Comparison of ENCODE assay signal across 8 cellular contexts in the genomic region with DNA sequence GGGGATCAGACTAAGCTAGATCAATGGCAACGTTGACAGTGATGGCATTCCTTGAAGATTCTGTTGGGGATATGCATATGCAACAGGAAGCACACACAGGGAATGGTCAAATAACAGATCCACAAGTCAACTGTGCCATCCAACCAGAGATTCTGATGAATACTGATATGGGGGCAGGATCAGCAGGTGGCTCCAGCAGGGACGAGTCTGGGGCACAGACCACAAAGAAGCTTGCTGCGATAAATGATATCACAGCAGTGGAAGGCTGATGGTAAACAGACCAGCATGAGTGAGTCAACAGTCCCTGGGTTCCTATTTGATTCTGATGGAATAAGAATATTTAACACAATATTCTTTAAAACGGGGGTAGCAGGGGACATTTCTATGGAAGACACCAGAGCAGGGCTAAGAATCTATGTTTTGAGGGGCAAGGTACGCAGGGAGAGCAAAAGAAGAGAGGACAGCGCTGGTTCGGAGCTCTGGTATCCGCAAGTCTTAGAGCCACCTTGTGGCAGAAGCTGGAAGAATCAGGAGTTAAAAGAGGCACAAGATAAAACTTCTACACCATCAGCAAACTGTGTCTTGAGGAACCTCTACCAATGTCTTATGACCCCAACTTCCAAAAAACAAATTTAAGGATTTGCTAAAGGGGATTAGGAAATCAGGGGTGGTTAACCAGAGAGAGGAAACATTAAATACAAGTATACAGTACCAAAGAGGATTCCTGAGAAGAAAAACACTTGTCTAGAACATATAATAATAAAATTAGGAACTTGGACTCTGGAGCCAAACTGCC. TPM values are rescaled to one million over a fixed set of nuclear protein-coding genes. Genes with fewer than 3 reads are reported as not detected.
DNase-seq lines count a peak whose midpoint lies in the region; ATAC-seq and TF ChIP-seq lines count a peak whose summit lies in the region.
"Not testable (repeated sequence)": the region's sequence is repeated elsewhere in the genome, so short reads cannot be mapped to it uniquely, and the experiment has no call there.

No MANE protein-coding gene starts in this region.

- not testable (repeated sequence) for H3K4me1 Mint-ChIP-seq in Caco-2 (ENCODE audit: low read depth, unreplicated experiment); activated naive CD8-positive, alpha-beta T cell treated with anti-CD3 and anti-CD28 coated beads, Interleukin-2, amount 10 ng/mL, durations not matched to agents 7 days and 5 days
- peaks cover 3 to 12% (median 7%) of the 10 kb centered on the region in 4 donors for H3K4me1 Mint-ChIP-seq in naive thymus-derived CD8-positive, alpha-beta T cell
- H3K4me1 Mint-ChIP-seq in stimulated activated naive CD8-positive, alpha-beta T cell treated with anti-CD3 and anti-CD28 coated beads, Interleukin-15, amount 100 ng/mL, for 72 hours = peaks cover 11% of the 10 kb centered on the region

- H4K20me1 ChIP-seq in Loucy (ENCODE audit: insufficient read depth, low read length, poor library complexity, severe bottlenecking) = not testable (repeated sequence)

- H3K9ac ChIP-seq in Loucy (ENCODE audit: low read depth, low read length, poor library complexity, severe bottlenecking) = not testable (repeated sequence)

- not testable (repeated sequence) for H3K27me3 Mint-ChIP-seq in Caco-2 (ENCODE audit: insufficient read depth, unreplicated experiment)
- H3K27me3 Mint-ChIP-seq in activated naive CD8-positive, alpha-beta T cell treated with anti-CD3 and anti-CD28 coated beads, Interleukin-2, amount 10 ng/mL, durations not matched to agents 7 days and 5 days = peaks cover 13% of the 10 kb centered on the region
- H3K27me3 Mint-ChIP-seq in naive thymus-derived CD8-positive, alpha-beta T cell = peaks cover 0 to 22% (median 5%) of the 10 kb centered on the region in 5 donors
- H3K27me3 Mint-ChIP-seq in stimulated activated naive CD8-positive, alpha-beta T cell treated with anti-CD3 and anti-CD28 coated beads, Interleukin-15, amount 100 ng/mL, for 72 hours = peaks cover 30% of the 10 kb centered on the region

- not testable (repeated sequence) for H3K36me3 ChIP-seq in Caco-2 (ENCODE audit: control insufficient read depth, insufficient read depth, low read length); Loucy (ENCODE audit: insufficient read depth, low read length)

- not testable (repeated sequence) for H3K79me2 ChIP-seq in Loucy (ENCODE audit: insufficient read depth, low read length)

- CTCF ChIA-PET in Caco-2 (lab: Charles Lee) = interaction anchor here (2.1 kb wide), 1 partner anchor 21 kb away, joined by 11 read pairs; no protein-coding TSS in a partner anchor

- not testable (repeated sequence) for H3K4me1 ChIP-seq in Caco-2; Loucy (ENCODE audit: insufficient read depth, low read length, poor library complexity, severe bottlenecking)

- not testable (repeated sequence) for H3F3A ChIP-seq in Loucy (ENCODE audit: low read depth)

- H3K9me3 Mint-ChIP-seq in Caco-2 (ENCODE audit: unreplicated experiment); activated naive CD8-positive, alpha-beta T cell treated with anti-CD3 and anti-CD28 coated beads, Interleukin-2, amount 10 ng/mL, durations not matched to agents 7 days and 5 days; naive thymus-derived CD8-positive, alpha-beta T cell; stimulated activated naive CD8-positive, alpha-beta T cell treated with anti-CD3 and anti-CD28 coated beads, Interleukin-15, amount 100 ng/mL, for 72 hours: not testable (repeated sequence)

- ATAC-seq in GM21723 (IDR thresholded peaks at IDR 0.05; ENCODE audit: unreplicated experiment) = peak; percentile 54
- peak; percentile 63 for ATAC-seq in activated naive CD8-positive, alpha-beta T cell treated with anti-CD3 and anti-CD28 coated beads, Interleukin-2, amount 10 ng/mL, durations not matched to agents 7 days and 5 days (ENCODE audit: low read depth)
- ATAC-seq in naive thymus-derived CD8-positive, alpha-beta T cell = peak; percentile 76 to 82
- ATAC-seq in stimulated activated naive CD8-positive, alpha-beta T cell treated with anti-CD3 and anti-CD28 coated beads, Interleukin-15, amount 100 ng/mL, for 72 hours = peak; percentile 76

- H3K27ac Mint-ChIP-seq in Caco-2 (ENCODE audit: unreplicated experiment) = peak overlapping the region; percentile 25
- not testable (repeated sequence) for H3K27ac Mint-ChIP-seq in activated naive CD8-positive, alpha-beta T cell treated with anti-CD3 and anti-CD28 coated beads, Interleukin-2, amount 10 ng/mL, durations not matched to agents 7 days and 5 days; naive thymus-derived CD8-positive, alpha-beta T cell
- peak overlapping the region; percentile 43 to 86 for H3K27ac Mint-ChIP-seq in stimulated activated naive CD8-positive, alpha-beta T cell treated with anti-CD3 and anti-CD28 coated beads, Interleukin-15, amount 100 ng/mL, for 72 hours

- H3K9me2 ChIP-seq in Loucy (replicated peaks; ENCODE audit: low read depth, low read length) = not testable (repeated sequence)

- H3K9me3 ChIP-seq in Caco-2; Loucy (ENCODE audit: insufficient read depth, low read depth, low read length): not testable (repeated sequence)

- not testable (repeated sequence) for BruUV-seq in Caco-2 (replicated peaks; lab: Mats Ljungman, UMichigan)

- H3K27me3 ChIP-seq in Caco-2 (replicated peaks; ENCODE audit: control insufficient read depth, insufficient read depth, low read length); Loucy (ENCODE audit: insufficient read depth, low read length, poor library complexity, severe bottlenecking): not testable (repeated sequence)

- DNase-seq in Caco-2; activated naive CD8-positive, alpha-beta T cell treated with anti-CD3 and anti-CD28 coated beads, Interleukin-2, amount 10 ng/mL, durations not matched to agents 7 days and 5 days: not testable (repeated sequence)
- peak; percentile 28 for DNase-seq in T-helper 9 cell
- peak; percentile 4 for DNase-seq in fibroblast of the conjunctiva (ENCODE audit: low read depth)
- DNase-seq in naive thymus-derived CD8-positive, alpha-beta T cell = peak in 6 of 10 donors; percentile 7 to 49 (median 38)
- DNase-seq in stimulated activated naive CD8-positive, alpha-beta T cell treated with anti-CD3 and anti-CD28 coated beads, Interleukin-15, amount 100 ng/mL, for 72 hours = peak; percentile 35 to 37

- H3K4me2 ChIP-seq in Loucy (ENCODE audit: low read depth, low read length, poor library complexity, severe bottlenecking) = peak overlapping the region; percentile 28

- not testable (repeated sequence) for H3K4me3 Mint-ChIP-seq in Caco-2 (ENCODE audit: unreplicated experiment)
- H3K4me3 Mint-ChIP-seq in activated naive CD8-positive, alpha-beta T cell treated with anti-CD3 and anti-CD28 coated beads, Interleukin-2, amount 10 ng/mL, durations not matched to agents 7 days and 5 days = peak overlapping the region; percentile 57
- peak overlapping the region; percentile 8 to 65 (median 54) for H3K4me3 Mint-ChIP-seq in naive thymus-derived CD8-positive, alpha-beta T cell
- H3K4me3 Mint-ChIP-seq in stimulated activated naive CD8-positive, alpha-beta T cell treated with anti-CD3 and anti-CD28 coated beads, Interleukin-15, amount 100 ng/mL, for 72 hours = peak overlapping the region; percentile 49 to 62

- TF ChIP-seq CTCF in Caco-2 (IDR thresholded peaks at IDR 0.05; ENCODE audit: insufficient read depth in 1 of 2, low read depth in 1 of 2, low read length in 1 of 2, severe bottlenecking in 1 of 2, unreplicated experiment in 1 of 2) (peak in 1 of 2 experiments; percentile 10), Loucy (conservative IDR thresholded peaks at IDR 0.05; ENCODE audit: low read length) (peak; percentile 47)

- H3K4me3 ChIP-seq in Caco-2 (ENCODE audit: low read depth, low read length) = not testable (repeated sequence)
- H3K4me3 ChIP-seq in Loucy (ENCODE audit: low read length, poor library complexity, severe bottlenecking) = peak overlapping the region; percentile 37

- peak overlapping the region; percentile 35; the same call in 1 of the 2 replicates for H2AFZ ChIP-seq in Loucy (ENCODE audit: low read length)

- intact Hi-C loops in Caco-2 (cut with micrococcal nuclease; ENCODE audit: unreplicated experiment) = loop anchor here (1.0 kb wide), 1 partner anchor 22 kb away; no protein-coding TSS in a partner anchor

- H3K36me3 Mint-ChIP-seq in Caco-2 (ENCODE audit: insufficient read depth, unreplicated experiment) = peaks cover 10% of the 10 kb centered on the region
- H3K36me3 Mint-ChIP-seq in activated naive CD8-positive, alpha-beta T cell treated with anti-CD3 and anti-CD28 coated beads, Interleukin-2, amount 10 ng/mL, durations not matched to agents 7 days and 5 days; naive thymus-derived CD8-positive, alpha-beta T cell: not testable (repeated sequence)

- POLR2A ChIA-PET in Caco-2 (lab: Charles Lee); activated naive CD8-positive, alpha-beta T cell treated with anti-CD3 and anti-CD28 coated beads, Interleukin-2, amount 10 ng/mL, durations not matched to agents 7 days and 5 days (lab: Charles Lee); naive thymus-derived CD8-positive, alpha-beta T cell (lab: Charles Lee): not testable (repeated sequence)

RNA-seq across cellular contexts. Expression of a gene that starts 25.3 kb away (rescaled TPM):
- 5.6 and 7.6 TPM in 2 replicates for total RNA-seq in Caco-2 (2022)
- total RNA-seq in activated naive CD8-positive, alpha-beta T cell treated with anti-CD3 and anti-CD28 coated beads, Interleukin-2, amount 10 ng/mL, durations not matched to agents 7 days and 5 days = 10 to 100 TPM; 23.6 to 25.1 TPM
- 1 to 10 TPM; 4.8 to 9.7 TPM for total RNA-seq in naive thymus-derived CD8-positive, alpha-beta T cell
- 10 to 100 TPM in 1 of 3 donors, 1 to 10 TPM in 2; 1.7 to 16.0 (median 2.5) TPM for polyA plus RNA-seq in naive thymus-derived CD8-positive, alpha-beta T cell
